8 cellular contexts compared by ENCODE assay signal in the genomic region with DNA sequence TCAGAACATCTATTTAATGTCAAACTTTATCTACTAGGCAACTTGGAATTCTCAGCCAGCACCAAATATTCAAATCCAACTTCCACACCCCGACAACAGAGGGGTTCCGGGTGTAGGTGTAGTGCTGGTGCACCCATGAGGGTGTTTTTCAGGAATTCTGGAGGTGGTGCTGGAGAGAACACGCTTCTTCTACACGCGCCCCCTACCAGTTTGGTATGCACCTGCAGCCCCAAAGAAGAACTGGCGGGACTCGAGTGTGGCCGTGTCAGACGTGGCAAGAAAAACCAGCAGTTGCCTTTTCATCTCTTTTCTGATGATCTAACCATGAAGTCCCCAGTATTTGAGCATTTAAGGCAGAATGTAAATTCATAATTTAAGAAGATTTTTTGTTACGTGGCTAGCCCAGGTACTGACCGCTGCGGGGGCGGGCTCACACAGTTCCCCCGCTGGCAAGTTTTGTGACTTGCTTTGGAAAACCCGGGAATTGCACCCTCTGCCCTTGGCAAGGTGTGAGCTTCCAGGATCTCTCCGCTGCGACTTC. TPM values are rescaled to one million over a fixed set of nuclear protein-coding genes. Genes with fewer than 3 reads are reported as not detected.
DNase-seq lines count a peak whose midpoint lies in the region; ATAC-seq and TF ChIP-seq lines count a peak whose summit lies in the region.

No MANE protein-coding gene starts in this region.

- H3K9me3 Mint-ChIP-seq in WTC11 = no peaks in the 10 kb centered on the region
- no peaks in the 10 kb centered on the region for H3K9me3 Mint-ChIP-seq in chondrocyte (ENCODE audit: low read depth)

- intact Hi-C loops in left colon (cut with DNase I, micrococcal nuclease) = no loop called here

- DNase-seq in A172 (ENCODE audit: low spot score) (peak; percentile 62), NCI-H2196 (lab: John Stamatoyannopoulos, UW; ENCODE audit: unreplicated experiment) (peak; percentile 68), WTC11 (ENCODE audit: low spot score) (peak; percentile 73), chondrocyte (ENCODE audit: low spot score) (no peak), left colon (peak; percentile 74 to 77)
- peak; percentile 51 to 53 for DNase-seq in stimulated activated CD4-positive, alpha-beta T cell treated with anti-CD3 and anti-CD28 coated beads, Interleukin-2, amount 100 ng/mL, for 24 hours

- H3K27ac Mint-ChIP-seq in WTC11 (peak overlapping the region; percentile 83), chondrocyte (ENCODE audit: unreplicated experiment) (no peak overlapping the region)

- TF ChIP-seq CTCF in WTC11 (IDR thresholded peaks at IDR 0.05) (peak; percentile 58), chondrocyte (IDR thresholded peaks at IDR 0.05) (peak; percentile 77)

- H3K36me3 Mint-ChIP-seq in WTC11 (no peaks in the 10 kb centered on the region), chondrocyte (ENCODE audit: low read depth) (no peaks in the 10 kb centered on the region)

- CTCF ChIA-PET in WTC11 (lab: Charles Lee) = interaction anchor here (0.7 to 6.0 kb wide), 11 partner anchors 14 to 262 kb away, joined by 3 to 71 read pairs (median 4); partner anchors contain the start of genes ALG14 and RWDD3

- H3K27me3 Mint-ChIP-seq in WTC11 (ENCODE audit: low read depth) (peaks cover 19% of the 10 kb centered on the region), chondrocyte (ENCODE audit: low read depth) (peaks cover 22% of the 10 kb centered on the region)

- peak; percentile 49 for ATAC-seq in GM18517 (IDR thresholded peaks at IDR 0.05; ENCODE audit: unreplicated experiment)
- peak; percentile 62 for ATAC-seq in HG03103 (IDR thresholded peaks at IDR 0.05; ENCODE audit: low read depth, unreplicated experiment)
- ATAC-seq in WTC11 = peak; percentile 74
- ATAC-seq in left colon = peak; percentile 79

- peak overlapping the region; percentile 92 for H3K4me3 Mint-ChIP-seq in WTC11
- H3K4me3 Mint-ChIP-seq in chondrocyte (ENCODE audit: unreplicated experiment) = peak overlapping the region; percentile 81

- H3K4me1 Mint-ChIP-seq in WTC11 (peaks cover 20% of the 10 kb centered on the region), chondrocyte (ENCODE audit: low read depth) (peaks cover 11% of the 10 kb centered on the region)

- POLR2A ChIA-PET in WTC11 (lab: Charles Lee) = interaction anchor here (0.8 kb wide), 2 partner anchors 37 to 117 kb away, joined by 3 to 7 read pairs; partner anchors contain the start of gene RWDD3

TF ChIP-seq in WTC11, 78 proteins besides CTCF, POLR2A, EP300 and RAD21:
- no peak for TF ChIP-seq RELA (CRISPR knock-in tag; IDR thresholded peaks at IDR 0.05; ENCODE audit: borderline replicate concordance)
- TF ChIP-seq CREB1 (CRISPR knock-in tag; IDR thresholded peaks at IDR 0.05) = no peak
- TF ChIP-seq GRHL2 (CRISPR knock-in tag; IDR thresholded peaks at IDR 0.05; ENCODE audit: insufficient replicate concordance, severe bottlenecking) = no peak

RNA-seq across cellular contexts. Expression of gene TLCD4, which starts 0.4 kb away (rescaled TPM):
- total RNA-seq in A172 (2014; rRNA removed; shearing (Covaris generic)) = 14.4 and 15.8 TPM in 2 replicates
- 2.0 to 4.7 TPM (median 3.5 TPM) in 3 replicates for total RNA-seq in WTC11 (2021)
- 1.6 to 2.6 TPM (median 2.4 TPM) in 3 replicates for total RNA-seq in chondrocyte
- total RNA-seq in left colon = 10 to 100 TPM; 64.4 to 80.6 TPM

RNA-seq across cellular contexts. Expression of gene ALG14, which starts 44.0 kb away (rescaled TPM):
- total RNA-seq in A172 (2014; rRNA removed; shearing (Covaris generic)) = 3.3 and 4.8 TPM in 2 replicates
- total RNA-seq in WTC11 (2021) (0.94 to 2.3 TPM (median 1.4 TPM) in 3 replicates), chondrocyte (3.8 to 10.9 TPM (median 6.1 TPM) in 3 replicates), left colon (10 to 100 TPM in 1 of 2 donors, 1 to 10 TPM in 1; 9.8 to 13.9 TPM)
